ENCODE assay signal across 11 cellular contexts in genomic region chr14:37587881-37588666, GRCh38. TPM values are rescaled to one million over a fixed set of nuclear protein-coding genes. Genes with fewer than 3 reads are reported as not detected.
DNase-seq lines count a peak whose midpoint lies in the region; ATAC-seq, FAIRE-seq and TF ChIP-seq lines count a peak whose summit lies in the region.
"Had no signal": no experiment of that assay in that cellular context is flagged by ENCODE, and none has a peak within 500 bp of the region (broad histone marks: within the 10 kb centered on the region; RNA-seq: fewer than 3 reads in every experiment).

No MANE protein-coding gene starts in this region.

- intact Hi-C loops in left ventricle myocardium inferior (cut with micrococcal nuclease) (no loop called here), Right ventricle myocardium superior (cut with DNase I) (no loop called here), body of pancreas (cut with DNase I) (no loop called here)

- no peak for ATAC-seq in Right ventricle myocardium superior (ENCODE audit: poor library complexity)
- peak; percentile 3 for ATAC-seq in WTC11
- ATAC-seq in lung (ENCODE audit: insufficient read depth, low FRiP score), result no peak
- no peak for ATAC-seq in body of pancreas
- ATAC-seq: sciatic nerve had no signal

- H3K27me3 ChIP-seq in left ventricle myocardium inferior (ENCODE audit: low read depth) (peaks cover 99% of the 10 kb centered on the region), lung (ENCODE audit: control insufficient read depth, insufficient read depth) (peaks cover 7% of the 10 kb centered on the region), body of pancreas (peaks cover 11 to 58% of the 10 kb centered on the region in 2 donors)
- H3K27me3 ChIP-seq: BLaER1 had no signal

- no peaks in the 10 kb centered on the region for H3K36me3 Mint-ChIP-seq in WTC11

- H3K4me3 ChIP-seq in left ventricle myocardium inferior, result peak overlapping the region; percentile 36
- H3K4me3 ChIP-seq in lung, result peak overlapping the region; percentile 2
- no peak overlapping the region for H3K4me3 ChIP-seq in body of pancreas
- H3K4me3 ChIP-seq: BLaER1 had no signal

- no peak for FAIRE-seq in GM12891 (lab: Jason Lieb, UNC)

- H3K27me3 Mint-ChIP-seq in WTC11 (ENCODE audit: low read depth), result peaks cover 99% of the 10 kb centered on the region

- WGBS in lung, 2 donors, result 2 to 5% methylated on average over 57 to 63 of the region's 63 CpGs
- WGBS in body of pancreas, 2 donors, result 18 to 21% methylated on average over 12 to 62 of the region's 63 CpGs

- no peaks in the 10 kb centered on the region for H3K9me3 Mint-ChIP-seq in WTC11

- H3K27ac ChIP-seq in left ventricle myocardium inferior (replicated peaks), result no peak overlapping the region
- peak overlapping the region in 1 of 2 donors; percentile 85 for H3K27ac ChIP-seq in lung (ENCODE audit: low read depth in 1 of 2, low read length in 1 of 2)
- no peak overlapping the region for H3K27ac ChIP-seq in body of pancreas
- H3K27ac ChIP-seq: BLaER1 had no signal

- TF ChIP-seq CTCF in left ventricle myocardium inferior (IDR thresholded peaks at IDR 0.05; ENCODE audit: borderline replicate concordance) (no peak), WTC11 (IDR thresholded peaks at IDR 0.05) (no peak), lung (IDR thresholded peaks at IDR 0.05; ENCODE audit: control extremely low read depth, extremely low read depth) (no peak), GM10248 (IDR thresholded peaks at IDR 0.05; ENCODE audit: control extremely low read depth, extremely low read depth, low read depth, missing control alignments) (no peak), body of pancreas (IDR thresholded peaks at IDR 0.05) (no peak)

- no peak for TF ChIP-seq POLR2A in GM12891 (IDR thresholded peaks at IDR 0.05; ENCODE audit: low read depth, low read length)
- no peak for TF ChIP-seq POLR2A in body of pancreas (IDR thresholded peaks at IDR 0.05)

- H3K4me3 Mint-ChIP-seq in WTC11, result peak overlapping the region; percentile 72

- CTCF ChIA-PET in WTC11 (lab: Charles Lee), result interaction anchor here (0.7 to 1.7 kb wide), 5 partner anchors 9 to 926 kb away, joined by 3 to 11 read pairs (median 3); partner anchors contain the start of gene PAX9
- CTCF ChIA-PET in GM10248 (lab: Yijun Ruan, JAX), result no interaction called here

- peaks cover 60% of the 10 kb centered on the region for H3K4me1 Mint-ChIP-seq in WTC11

- POLR2A ChIA-PET in WTC11 (lab: Charles Lee), result interaction anchor here (1.3 kb wide), 1 partner anchor 9 kb away, joined by 4 read pairs; no protein-coding TSS in a partner anchor
- POLR2A ChIA-PET in GM10248 (lab: Yijun Ruan, JAX), result no interaction called here

- DNase-seq in left ventricle myocardium inferior (no peak), Right ventricle myocardium superior (no peak), WTC11 (ENCODE audit: low spot score) (peak; percentile 76), lung (ENCODE audit: low spot score) (no peak), GM10248 (ENCODE audit: extremely low spot score) (no peak), GM12891 (ENCODE audit: insufficient read length, low spot score) (no peak), body of pancreas (no peak)
- no peak for DNase-seq in activated T-cell treated with anti-CD3 and anti-CD28 coated beads, Interleukin-2, amount 50 U/mL, for 1 hour

- H3K4me1 ChIP-seq in left ventricle myocardium inferior (peaks cover 38% of the 10 kb centered on the region), lung (ENCODE audit: control insufficient read depth in 2 of 2, insufficient read depth in 2 of 2, low read length in 2 of 2) (peaks cover 0 to 15% of the 10 kb centered on the region in 2 donors), body of pancreas (peaks cover 36% of the 10 kb centered on the region)
- H3K4me1 ChIP-seq: BLaER1 had no signal

- H3K36me3 ChIP-seq in left ventricle myocardium inferior (no peaks in the 10 kb centered on the region), lung (ENCODE audit: control insufficient read depth in 2 of 2, insufficient read depth in 2 of 2, low read length in 2 of 2) (no peaks in the 10 kb centered on the region), body of pancreas (replicated peaks in 1 of 2; ENCODE audit: insufficient read depth in 1 of 2, low read depth in 2 of 2) (no peaks in the 10 kb centered on the region)
- H3K36me3 ChIP-seq: BLaER1 had no signal

- no peak overlapping the region for H3K27ac Mint-ChIP-seq in WTC11
- H3K27ac Mint-ChIP-seq: IgD-negative memory B cell had no signal

- no peaks in the 10 kb centered on the region for H3K9me3 ChIP-seq in left ventricle myocardium inferior (replicated peaks)
- H3K9me3 ChIP-seq in lung (ENCODE audit: control insufficient read depth in 2 of 2, insufficient read depth in 1 of 2, low read length in 1 of 2), result peaks cover 0 to 22% of the 10 kb centered on the region in 2 donors
- no peaks in the 10 kb centered on the region for H3K9me3 ChIP-seq in body of pancreas

TF ChIP-seq in WTC11, 78 proteins besides CTCF, POLR2A, EP300 and RAD21 (continues in another document):
- peak; percentile 31 for TF ChIP-seq GABPB1 (CRISPR knock-in tag; IDR thresholded peaks at IDR 0.05)
- no peak for TF ChIP-seq NR3C1 (CRISPR knock-in tag; conservative IDR thresholded peaks at IDR 0.05; ENCODE audit: low read depth)
- no peak for TF ChIP-seq FOXP4 (CRISPR knock-in tag; IDR thresholded peaks at IDR 0.05)
- 0 out of 2 replicates have a peak, but pooled peaks have one; percentile 12 for TF ChIP-seq FOXK1 (CRISPR knock-in tag; IDR thresholded peaks at IDR 0.05)
- peak; percentile 63; the same call in 1 of the 2 replicates for TF ChIP-seq ZNF423 (CRISPR knock-in tag; IDR thresholded peaks at IDR 0.05)

TF ChIP-seq in GM12891, 5 proteins besides CTCF, POLR2A, EP300 and RAD21:
- no peak for TF ChIP-seq POU2F2 (IDR thresholded peaks at IDR 0.05; ENCODE audit: low read depth, low read length)
- TF ChIP-seq TAF1 (IDR thresholded peaks at IDR 0.05; ENCODE audit: low read depth, low read length), result no peak
- no peak for TF ChIP-seq SPI1 (IDR thresholded peaks at IDR 0.05; ENCODE audit: low read depth, low read length)
- no peak for TF ChIP-seq POLR2AphosphoS5 (IDR thresholded peaks at IDR 0.05; ENCODE audit: low read depth, low read length)
- TF ChIP-seq PAX5 (IDR thresholded peaks at IDR 0.05; ENCODE audit: insufficient read depth, low read length, severe bottlenecking), result no peak

RNA-seq across cellular contexts. Expression of gene FOXA1, which starts 7.0 kb away (rescaled TPM):
- total RNA-seq in left ventricle myocardium inferior (not detected), Right ventricle myocardium superior (not detected), WTC11 (2021) (0.21 to 0.34 TPM (median 0.28 TPM) in 3 replicates), lung (10 to 100 TPM; 31.7 to 67.2 TPM), body of pancreas (under 1 TPM; 0.26 to 0.33 TPM)
- polyA plus RNA-seq in lung, result 10 to 100 TPM; 14.3 to 15.5 TPM
- 0.04 TPM for polyA plus RNA-seq in GM12891 (2012; ENCODE audit: low read depth, missing spikeins)
- polyA plus RNA-seq: IgD-negative memory B cell had no signal

RNA-seq across cellular contexts. Expression of gene TTC6, which starts 7.4 kb away (rescaled TPM):
- total RNA-seq in left ventricle myocardium inferior (not detected), Right ventricle myocardium superior (not detected), WTC11 (2021) (0.09 to 0.11 TPM in 2 of 3 replicates, not detected in the other), lung (10 to 100 TPM in 1 of 2 donors, 1 to 10 TPM in 1; 6.5 to 34.4 TPM), body of pancreas (not detected)
- polyA plus RNA-seq in lung, result 1 to 10 TPM in 1 of 2 donors, under 1 TPM in 1; 0.50 to 3.4 TPM
- polyA plus RNA-seq in GM12891 (2012; ENCODE audit: low read depth, missing spikeins), result not detected
- total RNA-seq: sciatic nerve had no signal
- polyA plus RNA-seq: IgD-negative memory B cell had no signal

Comparison
In these comparisons a context has a peak if more than half of its experiments do, and no peak if none do; other contexts are left out.
1. H3K4me3 ChIP-seq: peak in left ventricle myocardium inferior (single experiment) and lung (single experiment); none in body of pancreas (0 of 2).
2. RNA of gene FOXA1, which starts 7.0 kb away (total RNA-seq): 31.7 to 67.2 TPM in lung; 0.26 to 0.33 TPM in body of pancreas, 0.21 to 0.34 TPM in WTC11, not detected in left ventricle myocardium inferior (single experiment) and not detected in Right ventricle myocardium superior (single experiment); every median in the first group is over 10 times any median in the second.